1 cellular context compared by ENCODE assay signal in genomic region chrX:82218361-82218760, GRCh38.
TF ChIP-seq lines count a peak whose summit lies in the region.

No MANE protein-coding gene starts in this region.

TF ChIP-seq in GM12878, 131 proteins besides CTCF, POLR2A, EP300 and RAD21 (continued from another document):
- peak; percentile 15; the same call in 1 of the 2 replicates for TF ChIP-seq USF2 (IDR thresholded peaks at IDR 0.05; ENCODE audit: borderline replicate concordance, low read depth, low read length)
- TF ChIP-seq, protein P1, sequence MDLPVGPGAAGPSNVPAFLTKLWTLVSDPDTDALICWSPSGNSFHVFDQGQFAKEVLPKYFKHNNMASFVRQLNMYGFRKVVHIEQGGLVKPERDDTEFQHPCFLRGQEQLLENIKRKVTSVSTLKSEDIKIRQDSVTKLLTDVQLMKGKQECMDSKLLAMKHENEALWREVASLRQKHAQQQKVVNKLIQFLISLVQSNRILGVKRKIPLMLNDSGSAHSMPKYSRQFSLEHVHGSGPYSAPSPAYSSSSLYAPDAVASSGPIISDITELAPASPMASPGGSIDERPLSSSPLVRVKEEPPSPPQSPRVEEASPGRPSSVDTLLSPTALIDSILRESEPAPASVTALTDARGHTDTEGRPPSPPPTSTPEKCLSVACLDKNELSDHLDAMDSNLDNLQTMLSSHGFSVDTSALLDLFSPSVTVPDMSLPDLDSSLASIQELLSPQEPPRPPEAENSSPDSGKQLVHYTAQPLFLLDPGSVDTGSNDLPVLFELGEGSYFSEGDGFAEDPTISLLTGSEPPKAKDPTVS (IDR thresholded peaks at IDR 0.05; ENCODE audit: low read depth, low read length): no peak
- no peak for TF ChIP-seq RFX5 (IDR thresholded peaks at IDR 0.05; ENCODE audit: low read depth, low read length)
- TF ChIP-seq ATF3 (IDR thresholded peaks at IDR 0.05; ENCODE audit: borderline replicate concordance, extremely low read depth, low read depth, low read length): peak; percentile 33; the same call in 1 of the 2 replicates
- TF ChIP-seq SMC3 (IDR thresholded peaks at IDR 0.05; ENCODE audit: borderline replicate concordance, low read length): peak; percentile 36; the same call in 1 of the 2 replicates
- no peak for TF ChIP-seq PKNOX1 (IDR thresholded peaks at IDR 0.05)
- no peak for TF ChIP-seq ZBTB11 (CRISPR knock-in tag; IDR thresholded peaks at IDR 0.05)
- TF ChIP-seq STAT1 (conservative IDR thresholded peaks at IDR 0.05): no peak
- peak; percentile 82 for TF ChIP-seq RAD51 (IDR thresholded peaks at IDR 0.05)
- no peak for TF ChIP-seq SIN3A (IDR thresholded peaks at IDR 0.05; ENCODE audit: low read depth, low read length)
